In the genomic region with DNA sequence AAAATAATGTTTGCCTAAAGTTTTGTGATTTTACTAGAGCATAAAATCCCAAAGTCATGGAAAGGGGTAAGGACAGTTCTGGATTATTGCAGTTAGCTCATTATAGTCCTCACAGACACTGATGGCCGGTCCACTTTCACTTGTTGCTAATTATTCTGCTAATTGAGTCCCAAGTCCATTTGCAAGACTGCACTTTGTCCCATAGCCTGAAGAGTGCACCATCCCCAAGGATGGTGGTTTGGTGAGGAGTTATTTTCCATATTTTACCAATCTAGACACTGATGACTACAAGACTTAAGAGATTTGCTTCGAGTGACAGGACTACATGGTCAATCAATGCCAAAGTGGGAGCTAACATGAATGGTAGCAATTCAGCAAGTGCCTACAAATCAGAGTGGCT, we compare ENCODE assay signal across 1 cellular context.
TF ChIP-seq lines count a peak whose summit lies in the region.

No MANE protein-coding gene starts in this region.

TF ChIP-seq in H1, 55 proteins besides CTCF, POLR2A, EP300 and RAD21:
- TF ChIP-seq ATF3 (IDR thresholded peaks at IDR 0.05; ENCODE audit: insufficient read depth, low read depth, low read length) (no peak), SP4 (IDR thresholded peaks at IDR 0.05; ENCODE audit: low read length) (no peak), BCL11A (IDR thresholded peaks at IDR 0.05; ENCODE audit: low read depth in 2 of 2, low read length in 2 of 2) (no peak), KDM5A (IDR thresholded peaks at IDR 0.05; ENCODE audit: low read length) (no peak), RFX5 (IDR thresholded peaks at IDR 0.05; ENCODE audit: borderline replicate concordance, low read depth, low read length) (no peak), BACH1 (IDR thresholded peaks at IDR 0.05; ENCODE audit: low read length) (no peak), EZH2 (IDR thresholded peaks at IDR 0.05; ENCODE audit: low read depth, low read length, severe bottlenecking) (no peak), GTF2F1 (IDR thresholded peaks at IDR 0.05; ENCODE audit: borderline replicate concordance, low read depth, low read length) (no peak), TBP (IDR thresholded peaks at IDR 0.05; ENCODE audit: low read depth, low read length) (no peak), PHF8 (conservative IDR thresholded peaks at IDR 0.05; ENCODE audit: low read depth, low read length) (no peak), BRCA1 (IDR thresholded peaks at IDR 0.05; ENCODE audit: low read depth, low read length) (no peak), SP2 (IDR thresholded peaks at IDR 0.05; ENCODE audit: low read length) (no peak), SIN3A (conservative IDR thresholded peaks at IDR 0.05 in 1 of 2, IDR thresholded peaks at IDR 0.05 in 1 of 2; ENCODE audit: low read depth in 1 of 2, low read length in 2 of 2) (no peak), ZNF274 (IDR thresholded peaks at IDR 0.05; ENCODE audit: borderline replicate concordance, extremely low read depth, low read length) (no peak), POLR2AphosphoS5 (IDR thresholded peaks at IDR 0.05; ENCODE audit: low read depth, low read length) (no peak), SIRT6 (IDR thresholded peaks at IDR 0.05; ENCODE audit: low read length) (no peak), KDM1A (IDR thresholded peaks at IDR 0.05; ENCODE audit: borderline replicate concordance, low read length) (no peak), NANOG (IDR thresholded peaks at IDR 0.05; ENCODE audit: insufficient read depth, low read depth, low read length, poor library complexity, severe bottlenecking) (no peak)
TF ChIP-seq in H1: peak in this region for 0.
